Comparison of ENCODE assay signal across 17 cellular contexts in genomic region chr1:206023682-206024081, GRCh38. TPM values are rescaled to one million over a fixed set of nuclear protein-coding genes. Genes with fewer than 3 reads are reported as not detected.
"Had no signal": no experiment of that assay in that cellular context is flagged by ENCODE, and none has a peak within 500 bp of the region (broad histone marks: within the 10 kb centered on the region; RNA-seq: fewer than 3 reads in every experiment).

Gene CTSE, minus strand, starts transcription at chr1:206023895. Its CDS starts 104 bp downstream, at chr1:206023791.

- H3K4me1 Mint-ChIP-seq: activated CD4-positive, alpha-beta T cell treated with anti-CD3 and anti-CD28 coated beads, Interleukin-2, amount 10 ng/mL, durations not matched to agents 7 days and 5 days had no signal

- H3K27me3 ChIP-seq: ascending aorta, sigmoid colon had no signal

- H3K36me3 ChIP-seq: ascending aorta, sigmoid colon, tibial artery had no signal

- H3K9me3 ChIP-seq: ascending aorta, sigmoid colon, tibial artery had no signal

- H3K27ac Mint-ChIP-seq: activated CD4-positive, alpha-beta T cell treated with anti-CD3 and anti-CD28 coated beads, Interleukin-2, amount 10 ng/mL, durations not matched to agents 7 days and 5 days; activated naive CD8-positive, alpha-beta T cell treated with anti-CD3 and anti-CD28 coated beads, Interleukin-2, amount 50 U/mL, for 24 hours; memory B cell; stimulated activated effector memory CD8-positive, alpha-beta T cell treated with anti-CD3 and anti-CD28 coated beads, Interleukin-12 subunit alpha, Interleukin-12 subunit beta, amount 100 ng/mL, for 72 hours had no signal

- H3K4me3 Mint-ChIP-seq: activated CD4-positive, alpha-beta T cell treated with anti-CD3 and anti-CD28 coated beads, Interleukin-2, amount 10 ng/mL, durations not matched to agents 7 days and 5 days; activated naive CD8-positive, alpha-beta T cell treated with anti-CD3 and anti-CD28 coated beads, Interleukin-2, amount 50 U/mL, for 24 hours; memory B cell; stimulated activated effector memory CD8-positive, alpha-beta T cell treated with anti-CD3 and anti-CD28 coated beads, Interleukin-12 subunit alpha, Interleukin-12 subunit beta, amount 100 ng/mL, for 72 hours had no signal

- ATAC-seq: activated naive CD8-positive, alpha-beta T cell treated with anti-CD3 and anti-CD28 coated beads, Interleukin-2, amount 50 U/mL, for 24 hours; esophagus mucosa; stimulated activated effector memory CD8-positive, alpha-beta T cell treated with anti-CD3 and anti-CD28 coated beads, Interleukin-12 subunit alpha, Interleukin-12 subunit beta, amount 100 ng/mL, for 72 hours had no signal

- H3K9me3 Mint-ChIP-seq: activated CD4-positive, alpha-beta T cell treated with anti-CD3 and anti-CD28 coated beads, Interleukin-2, amount 10 ng/mL, durations not matched to agents 7 days and 5 days; activated naive CD8-positive, alpha-beta T cell treated with anti-CD3 and anti-CD28 coated beads, Interleukin-2, amount 50 U/mL, for 24 hours; stimulated activated effector memory CD8-positive, alpha-beta T cell treated with anti-CD3 and anti-CD28 coated beads, Interleukin-12 subunit alpha, Interleukin-12 subunit beta, amount 100 ng/mL, for 72 hours had no signal

- H3K36me3 Mint-ChIP-seq: memory B cell; stimulated activated effector memory CD8-positive, alpha-beta T cell treated with anti-CD3 and anti-CD28 coated beads, Interleukin-12 subunit alpha, Interleukin-12 subunit beta, amount 100 ng/mL, for 72 hours had no signal

- H3K4me1 ChIP-seq: ascending aorta, tibial artery had no signal

- H3K4me3 ChIP-seq: ascending aorta, sigmoid colon, tibial artery had no signal

- DNase-seq: activated CD4-positive, alpha-beta T cell treated with anti-CD3 and anti-CD28 coated beads, Interleukin-2, amount 10 ng/mL, durations not matched to agents 7 days and 5 days; activated CD4-positive, CD25-positive, alpha-beta regulatory T cell; activated CD8-positive, alpha-beta memory T cell treated with anti-CD3 and anti-CD28 coated beads for 24 hours; activated naive CD4-positive, alpha-beta T cell; activated naive CD8-positive, alpha-beta T cell treated with anti-CD3 and anti-CD28 coated beads, Interleukin-2, amount 50 U/mL, for 24 hours; activated T-cell treated with anti-CD3 and anti-CD28 coated beads for 4 hours; sigmoid colon; stimulated activated CD4-positive, alpha-beta T cell treated with anti-CD3 and anti-CD28 coated beads, Interleukin-12 subunit alpha, Interleukin-12 subunit beta, amount 100 ng/mL, for 4 hours; stimulated activated CD4-positive, alpha-beta T cell treated with anti-CD3 and anti-CD28 coated beads, Interleukin-2, amount 100 ng/mL, for 24 hours; T-helper 2 cell; tibial artery had no signal

- H3K27ac ChIP-seq: ascending aorta, sigmoid colon, tibial artery had no signal

RNA-seq across cellular contexts. Expression of gene CTSE, which starts in this region (rescaled TPM):
- total RNA-seq: activated CD4-positive, alpha-beta T cell treated with anti-CD3 and anti-CD28 coated beads, Interleukin-2, amount 10 ng/mL, durations not matched to agents 7 days and 5 days; ascending aorta; osteoblast; sigmoid colon had no signal
- polyA plus RNA-seq: neural cell had no signal
